20 cellular contexts compared by ENCODE assay signal in genomic region chr6:130136803-130137202, GRCh38.
A peak's percentile ranks its signal among the peaks of the same experiment; 100 is the strongest.
DNase-seq lines count a peak whose midpoint lies in the region; ATAC-seq and TF ChIP-seq lines count a peak whose summit lies in the region.
"Had no signal": no experiment of that assay in that cellular context is flagged by ENCODE, and none has a peak within 500 bp of the region (broad histone marks: within the 10 kb centered on the region; RNA-seq: fewer than 3 reads in every experiment).

No MANE protein-coding gene starts in this region.

- H3K4me3 Mint-ChIP-seq in activated CD4-positive, alpha-beta T cell treated with anti-CD3 and anti-CD28 coated beads, Interleukin-2, amount 10 ng/mL, durations not matched to agents 24 days and 14 days = no peak overlapping the region
- H3K4me3 Mint-ChIP-seq in central memory CD8-positive, alpha-beta T cell = no peak overlapping the region
- H3K4me3 Mint-ChIP-seq in nephron progenitor cell = no peak overlapping the region
- H3K4me3 Mint-ChIP-seq in stimulated activated naive CD8-positive, alpha-beta T cell treated with anti-CD3 and anti-CD28 coated beads, Interleukin-15, amount 100 ng/mL, for 72 hours = no peak overlapping the region
- H3K4me3 Mint-ChIP-seq: activated CD4-positive, alpha-beta memory T cell treated with anti-CD3 and anti-CD28 coated beads for 36 hours; stimulated activated naive CD8-positive, alpha-beta T cell treated with anti-CD3 and anti-CD28 coated beads, Interleukin-15, Interleukin-2, amounts not matched to agents 100 ng/mL and 50 ng/mL, for 24 hours had no signal

- peak; percentile 44 for DNase-seq in activated CD4-positive, alpha-beta T cell treated with anti-CD3 and anti-CD28 coated beads, Interleukin-2, amount 10 ng/mL, durations not matched to agents 24 days and 14 days
- DNase-seq in activated CD4-positive, alpha-beta T cell treated with anti-CD3 and anti-CD28 coated beads for 1 hour = no peak
- DNase-seq in MG63 = peak; percentile 10
- DNase-seq in central memory CD8-positive, alpha-beta T cell (ENCODE audit: low spot score in 2 of 2) = no peak
- DNase-seq in nephron progenitor cell = no peak
- DNase-seq in stimulated activated naive CD8-positive, alpha-beta T cell treated with anti-CD3 and anti-CD28 coated beads, Interleukin-15, amount 100 ng/mL, for 72 hours = no peak
- no peak for DNase-seq in OCI-LY7 (ENCODE audit: low spot score)
- no peak for DNase-seq in SW480 (ENCODE audit: low spot score)
- DNase-seq: activated CD4-positive, alpha-beta memory T cell treated with anti-CD3 and anti-CD28 coated beads for 36 hours; activated gamma-delta T cell; activated T-cell treated with anti-CD3 and anti-CD28 coated beads for 4 hours; DMS53; KBM-7; left lung; NCI-H510A treated with DMSO at 0.1 percent for 48 hours; PC-3; WERI-Rb-1 had no signal

- H3K36me3 Mint-ChIP-seq in activated CD4-positive, alpha-beta T cell treated with anti-CD3 and anti-CD28 coated beads, Interleukin-2, amount 10 ng/mL, durations not matched to agents 24 days and 14 days (ENCODE audit: low read depth) = peaks cover 36% of the 10 kb centered on the region
- peaks cover 25% of the 10 kb centered on the region for H3K36me3 Mint-ChIP-seq in central memory CD8-positive, alpha-beta T cell (ENCODE audit: insufficient read depth)
- H3K36me3 Mint-ChIP-seq in nephron progenitor cell (ENCODE audit: low read depth) = peaks cover 64% of the 10 kb centered on the region

- H3K36me3 ChIP-seq in MG63 = no peaks in the 10 kb centered on the region
- no peaks in the 10 kb centered on the region for H3K36me3 ChIP-seq in OCI-LY7 (ENCODE audit: insufficient read depth, low read length)
- H3K36me3 ChIP-seq: HAP-1, vagina, WERI-Rb-1 had no signal

- no peak overlapping the region for H3K27ac ChIP-seq in OCI-LY7 (ENCODE audit: low read depth, low read length, poor library complexity, severe bottlenecking)
- H3K27ac ChIP-seq: left lung, vagina, WERI-Rb-1 had no signal

- H4K20me1 ChIP-seq in OCI-LY7 (ENCODE audit: insufficient read depth, low read length) = no peaks in the 10 kb centered on the region

- H3K9me2 ChIP-seq in OCI-LY7 (ENCODE audit: insufficient read depth, low read length) = no peaks in the 10 kb centered on the region

- H3K9me3 ChIP-seq in MG63 (no peaks in the 10 kb centered on the region), OCI-LY7 (ENCODE audit: low read length) (no peaks in the 10 kb centered on the region)
- H3K9me3 ChIP-seq: HAP-1, left lung, vagina had no signal

- H3K27ac Mint-ChIP-seq in activated CD4-positive, alpha-beta T cell treated with anti-CD3 and anti-CD28 coated beads, Interleukin-2, amount 10 ng/mL, durations not matched to agents 24 days and 14 days = no peak overlapping the region
- H3K27ac Mint-ChIP-seq in central memory CD8-positive, alpha-beta T cell (ENCODE audit: low read depth) = peak overlapping the region; percentile 38
- peak overlapping the region; percentile 1 for H3K27ac Mint-ChIP-seq in nephron progenitor cell
- no peak overlapping the region for H3K27ac Mint-ChIP-seq in stimulated activated naive CD8-positive, alpha-beta T cell treated with anti-CD3 and anti-CD28 coated beads, Interleukin-15, amount 100 ng/mL, for 72 hours
- H3K27ac Mint-ChIP-seq: activated CD4-positive, alpha-beta memory T cell treated with anti-CD3 and anti-CD28 coated beads for 36 hours; stimulated activated naive CD8-positive, alpha-beta T cell treated with anti-CD3 and anti-CD28 coated beads, Interleukin-15, Interleukin-2, amounts not matched to agents 100 ng/mL and 50 ng/mL, for 24 hours had no signal

- no peaks in the 10 kb centered on the region for H3K27me3 Mint-ChIP-seq in activated CD4-positive, alpha-beta T cell treated with anti-CD3 and anti-CD28 coated beads, Interleukin-2, amount 10 ng/mL, durations not matched to agents 24 days and 14 days
- H3K27me3 Mint-ChIP-seq in central memory CD8-positive, alpha-beta T cell = no peaks in the 10 kb centered on the region
- H3K27me3 Mint-ChIP-seq in nephron progenitor cell (ENCODE audit: low read depth, poor library complexity) = no peaks in the 10 kb centered on the region
- H3K27me3 Mint-ChIP-seq in stimulated activated naive CD8-positive, alpha-beta T cell treated with anti-CD3 and anti-CD28 coated beads, Interleukin-15, amount 100 ng/mL, for 72 hours = no peaks in the 10 kb centered on the region
- H3K27me3 Mint-ChIP-seq: activated CD4-positive, alpha-beta memory T cell treated with anti-CD3 and anti-CD28 coated beads for 36 hours; stimulated activated naive CD8-positive, alpha-beta T cell treated with anti-CD3 and anti-CD28 coated beads, Interleukin-15, Interleukin-2, amounts not matched to agents 100 ng/mL and 50 ng/mL, for 24 hours had no signal

- H3K4me1 Mint-ChIP-seq in activated CD4-positive, alpha-beta T cell treated with anti-CD3 and anti-CD28 coated beads, Interleukin-2, amount 10 ng/mL, durations not matched to agents 24 days and 14 days = peaks cover 62% of the 10 kb centered on the region
- peaks cover 78% of the 10 kb centered on the region for H3K4me1 Mint-ChIP-seq in central memory CD8-positive, alpha-beta T cell
- peaks cover 19% of the 10 kb centered on the region for H3K4me1 Mint-ChIP-seq in nephron progenitor cell
- H3K4me1 Mint-ChIP-seq in stimulated activated naive CD8-positive, alpha-beta T cell treated with anti-CD3 and anti-CD28 coated beads, Interleukin-15, amount 100 ng/mL, for 72 hours = peaks cover 63% of the 10 kb centered on the region

- H2AFZ ChIP-seq in OCI-LY7 (ENCODE audit: low read length) = no peak overlapping the region

- intact Hi-C loops in activated CD4-positive, alpha-beta T cell treated with anti-CD3 and anti-CD28 coated beads, Interleukin-2, amount 10 ng/mL, durations not matched to agents 24 days and 14 days (cut with micrococcal nuclease) = loop anchor here (10.0 kb wide), 2 partner anchors 462 to 642 kb away; no protein-coding TSS in a partner anchor
- intact Hi-C loops in OCI-LY7 (cut with micrococcal nuclease; ENCODE audit: unreplicated experiment) = no loop called here

- CTCF ChIA-PET in OCI-LY7 (lab: Charles Lee; ENCODE audit: unreplicated experiment) = no interaction called here

- POLR2A ChIA-PET in OCI-LY7 (lab: Charles Lee) = no interaction called here

- ATAC-seq in central memory CD8-positive, alpha-beta T cell (replicated peaks; ENCODE audit: extremely low read depth, poor library complexity, severe bottlenecking) = no peak
- ATAC-seq in stimulated activated naive CD8-positive, alpha-beta T cell treated with anti-CD3 and anti-CD28 coated beads, Interleukin-15, amount 100 ng/mL, for 72 hours = no peak
- ATAC-seq: left lung, PC-3 had no signal

- no peaks in the 10 kb centered on the region for H3K4me1 ChIP-seq in OCI-LY7 (ENCODE audit: insufficient read depth, low read length, poor library complexity, severe bottlenecking)
- H3K4me1 ChIP-seq: left lung, vagina had no signal

- BruUV-seq in OCI-LY7 (replicated peaks; lab: Mats Ljungman, UMichigan) = no TSS peak

- H3K4me3 ChIP-seq in MG63 (no peak overlapping the region), OCI-LY7 (ENCODE audit: low read depth, low read length, poor library complexity, severe bottlenecking) (no peak overlapping the region)
- H3K4me3 ChIP-seq: HAP-1, left lung, vagina had no signal

- no peaks in the 10 kb centered on the region for H3K79me2 ChIP-seq in OCI-LY7 (ENCODE audit: insufficient read depth, low read depth, low read length)

- peaks cover 19% of the 10 kb centered on the region for H3K9me3 Mint-ChIP-seq in activated CD4-positive, alpha-beta T cell treated with anti-CD3 and anti-CD28 coated beads, Interleukin-2, amount 10 ng/mL, durations not matched to agents 24 days and 14 days
- H3K9me3 Mint-ChIP-seq in central memory CD8-positive, alpha-beta T cell = no peaks in the 10 kb centered on the region
- H3K9me3 Mint-ChIP-seq in nephron progenitor cell = no peaks in the 10 kb centered on the region
- no peaks in the 10 kb centered on the region for H3K9me3 Mint-ChIP-seq in stimulated activated naive CD8-positive, alpha-beta T cell treated with anti-CD3 and anti-CD28 coated beads, Interleukin-15, amount 100 ng/mL, for 72 hours
- H3K9me3 Mint-ChIP-seq: activated CD4-positive, alpha-beta memory T cell treated with anti-CD3 and anti-CD28 coated beads for 36 hours; stimulated activated naive CD8-positive, alpha-beta T cell treated with anti-CD3 and anti-CD28 coated beads, Interleukin-15, Interleukin-2, amounts not matched to agents 100 ng/mL and 50 ng/mL, for 24 hours had no signal

- no peak overlapping the region for H3K4me2 ChIP-seq in OCI-LY7 (ENCODE audit: low read length)

- no peaks in the 10 kb centered on the region for H3K27me3 ChIP-seq in MG63
- H3K27me3 ChIP-seq: left lung, vagina had no signal

- no peak for TF ChIP-seq CTCF in nephron progenitor cell (IDR thresholded peaks at IDR 0.05)
- no peak for TF ChIP-seq CTCF in OCI-LY7 (conservative IDR thresholded peaks at IDR 0.05; ENCODE audit: low read length)

Comparison
In these comparisons a context has a peak if more than half of its experiments do, and no peak if none do; other contexts are left out.
1. DNase-seq: peak in activated CD4-positive, alpha-beta T cell treated with anti-CD3 and anti-CD28 coated beads, Interleukin-2, amount 10 ng/mL, durations not matched to agents 24 days and 14 days (single experiment) and MG63 (single experiment); none in activated CD4-positive, alpha-beta T cell treated with anti-CD3 and anti-CD28 coated beads for 1 hour (single experiment), central memory CD8-positive, alpha-beta T cell (0 of 2), nephron progenitor cell (single experiment), stimulated activated naive CD8-positive, alpha-beta T cell treated with anti-CD3 and anti-CD28 coated beads, Interleukin-15, amount 100 ng/mL, for 72 hours (0 of 2), OCI-LY7 (single experiment) and SW480 (single experiment).
2. H3K27ac Mint-ChIP-seq: peak in central memory CD8-positive, alpha-beta T cell (single experiment) and nephron progenitor cell (single experiment); none in activated CD4-positive, alpha-beta T cell treated with anti-CD3 and anti-CD28 coated beads, Interleukin-2, amount 10 ng/mL, durations not matched to agents 24 days and 14 days (single experiment) and stimulated activated naive CD8-positive, alpha-beta T cell treated with anti-CD3 and anti-CD28 coated beads, Interleukin-15, amount 100 ng/mL, for 72 hours (0 of 2).